1 cellular context compared by ENCODE assay signal in the genomic region with DNA sequence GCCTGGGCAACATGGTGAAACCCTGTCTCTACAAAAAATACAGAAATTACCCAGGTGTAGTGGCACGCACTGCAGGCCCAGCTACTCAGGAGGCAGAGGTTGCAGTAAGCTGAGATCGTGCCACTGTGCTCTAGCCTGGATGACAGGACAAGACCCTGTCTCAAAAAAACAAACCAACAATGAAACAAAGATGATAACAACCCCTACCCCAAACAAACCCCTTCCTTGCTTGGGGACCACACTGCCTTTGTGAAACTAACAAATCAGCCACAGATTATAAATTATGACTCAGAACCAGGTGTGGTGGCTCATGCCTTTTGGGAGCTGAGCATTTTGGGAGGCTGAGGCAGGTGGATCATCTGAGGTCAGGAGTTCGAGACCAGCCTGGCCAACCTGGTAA.
TF ChIP-seq lines count a peak whose summit lies in the region.

No MANE protein-coding gene starts in this region.

TF ChIP-seq in HEK293T, 16 proteins besides CTCF, POLR2A, EP300 and RAD21 (continued from another document):
- TF ChIP-seq FOXM1 (IDR thresholded peaks at IDR 0.05; ENCODE audit: borderline replicate concordance) (no peak), CTBP1 (IDR thresholded peaks at IDR 0.05; ENCODE audit: borderline replicate concordance) (no peak), HDGF (IDR thresholded peaks at IDR 0.05; ENCODE audit: borderline replicate concordance) (no peak), ELF4 (IDR thresholded peaks at IDR 0.05) (no peak), LEF1 (IDR thresholded peaks at IDR 0.05; ENCODE audit: borderline replicate concordance) (no peak), ZNF384 (IDR thresholded peaks at IDR 0.05) (no peak), FOXA1 (IDR thresholded peaks at IDR 0.05) (no peak), BHLHE40 (IDR thresholded peaks at IDR 0.05; ENCODE audit: borderline replicate concordance) (no peak), TARDBP (IDR thresholded peaks at IDR 0.05) (no peak), FOXK2 (IDR thresholded peaks at IDR 0.05) (no peak), ARNT (IDR thresholded peaks at IDR 0.05) (no peak), SUZ12 (IDR thresholded peaks at IDR 0.05) (no peak)
- TF ChIP-seq, protein P1, sequence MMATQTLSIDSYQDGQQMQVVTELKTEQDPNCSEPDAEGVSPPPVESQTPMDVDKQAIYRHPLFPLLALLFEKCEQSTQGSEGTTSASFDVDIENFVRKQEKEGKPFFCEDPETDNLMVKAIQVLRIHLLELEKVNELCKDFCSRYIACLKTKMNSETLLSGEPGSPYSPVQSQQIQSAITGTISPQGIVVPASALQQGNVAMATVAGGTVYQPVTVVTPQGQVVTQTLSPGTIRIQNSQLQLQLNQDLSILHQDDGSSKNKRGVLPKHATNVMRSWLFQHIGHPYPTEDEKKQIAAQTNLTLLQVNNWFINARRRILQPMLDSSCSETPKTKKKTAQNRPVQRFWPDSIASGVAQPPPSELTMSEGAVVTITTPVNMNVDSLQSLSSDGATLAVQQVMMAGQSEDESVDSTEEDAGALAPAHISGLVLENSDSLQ (IDR thresholded peaks at IDR 0.05) = no peak
